10 cellular contexts compared by ENCODE assay signal in the genomic region with DNA sequence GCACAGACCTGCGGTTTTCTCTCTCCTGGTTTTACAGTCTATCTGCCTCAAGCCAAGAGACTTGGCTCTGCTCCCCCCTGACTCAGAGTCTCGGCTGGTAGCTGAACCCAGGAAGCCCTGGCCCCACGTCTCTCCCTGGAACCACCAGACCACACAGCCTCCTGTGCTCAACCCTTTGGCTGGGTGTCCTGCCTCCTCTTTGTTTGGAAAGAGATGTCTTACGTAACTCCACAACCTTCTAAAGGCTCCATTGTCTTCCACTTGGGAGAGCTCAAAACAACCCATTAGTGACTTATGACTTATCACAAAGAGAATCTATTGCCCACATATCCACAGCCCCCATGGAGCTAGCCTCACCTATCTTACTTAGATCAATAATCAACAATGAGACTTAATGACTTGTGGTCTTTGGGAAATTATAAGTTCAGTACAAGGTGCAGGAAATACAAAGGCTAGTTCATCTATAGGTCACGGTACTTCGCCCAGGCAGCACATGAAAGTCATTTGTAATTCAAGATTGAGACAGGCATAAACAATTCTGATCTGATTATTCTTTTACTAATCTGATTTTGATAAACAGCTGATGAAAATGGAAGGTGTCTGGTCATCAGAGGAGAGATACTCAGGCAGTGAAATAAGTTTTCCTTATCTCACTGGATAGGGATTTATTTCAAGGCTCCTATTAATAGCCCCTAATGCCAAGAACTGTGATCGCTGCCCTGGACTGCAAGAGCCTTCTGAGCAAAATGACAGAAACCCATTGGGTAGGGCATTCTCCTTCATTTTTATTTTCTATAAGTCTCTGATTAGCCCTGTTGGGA. TPM values are rescaled to one million over a fixed set of nuclear protein-coding genes. Genes with fewer than 3 reads are reported as not detected.
DNase-seq lines count a peak whose midpoint lies in the region; ATAC-seq and TF ChIP-seq lines count a peak whose summit lies in the region.
"Had no signal": no experiment of that assay in that cellular context is flagged by ENCODE, and none has a peak within 500 bp of the region (broad histone marks: within the 10 kb centered on the region; RNA-seq: fewer than 3 reads in every experiment).

No MANE protein-coding gene starts in this region.

- no peaks in the 10 kb centered on the region for H3K27me3 ChIP-seq in foreskin keratinocyte

- peak; percentile 94 for DNase-seq in GM03348 (ENCODE audit: low spot score)
- DNase-seq in SK-MEL-5 (ENCODE audit: low read depth, low spot score), result peak; percentile 89
- peak; percentile 84 to 89 for DNase-seq in foreskin keratinocyte
- peak; percentile 98 for DNase-seq in retinal pigment epithelial cell (ENCODE audit: low read depth)
- DNase-seq in NOMO-1 (lab: John Stamatoyannopoulos, UW; ENCODE audit: unreplicated experiment in 2 of 2), result no peak

- peaks cover 7% of the 10 kb centered on the region for H3K4me1 ChIP-seq in foreskin keratinocyte

- peak overlapping the region; percentile 90 for H3K27ac ChIP-seq in foreskin keratinocyte

- TF ChIP-seq CTCF in foreskin keratinocyte (conservative IDR thresholded peaks at IDR 0.05) (no peak), retinal pigment epithelial cell (conservative IDR thresholded peaks at IDR 0.05; ENCODE audit: low read depth, low read length) (no peak)

- ATAC-seq in foreskin keratinocyte (peak; percentile 91), HG03442 (IDR thresholded peaks at IDR 0.05; ENCODE audit: unreplicated experiment) (no peak), HG02884 (IDR thresholded peaks at IDR 0.05; ENCODE audit: unreplicated experiment) (no peak), GM18517 (IDR thresholded peaks at IDR 0.05; ENCODE audit: unreplicated experiment) (no peak)
- ATAC-seq: GM12878 had no signal

- in situ Hi-C loops in SK-MEL-5 (cut with HindIII; ENCODE audit: low pct_unique_long_range_greater_than_20kb, low sequenced_read_pairs), result no loop called here

- no peak overlapping the region for H3K4me3 ChIP-seq in retinal pigment epithelial cell (ENCODE audit: low read length)
- H3K4me3 ChIP-seq: GM12878 had no signal

RNA-seq across cellular contexts. Expression of gene SSPN, which starts 44.3 kb away (rescaled TPM):
- total RNA-seq in SK-MEL-5 (2014; rRNA removed; shearing (Covaris generic)), result 2.2 and 2.9 TPM in 2 replicates
- polyA plus RNA-seq in SK-MEL-5 (2015; cell fraction: cytosol; rRNA removed), result 2.5 and 2.6 TPM in 2 replicates
- polyA plus RNA-seq in SK-MEL-5 (2015; cell fraction: nucleus; rRNA removed), result 0.59 and 2.6 TPM in 2 replicates
- total RNA-seq in foreskin keratinocyte, result 0.49 and 0.51 TPM in 2 replicates
- polyA plus RNA-seq in foreskin keratinocyte, result 0.21 and 0.24 TPM in 2 replicates
- total RNA-seq: activated CD4-positive, alpha-beta T cell treated with anti-CD3 and anti-CD28 coated beads, Interleukin-2, amount 10 ng/mL, durations not matched to agents 24 days and 14 days had no signal

Comparison
In these comparisons a context has a peak if more than half of its experiments do, and no peak if none do; other contexts are left out.
1. DNase-seq: peak in GM03348 (single experiment), SK-MEL-5 (single experiment), foreskin keratinocyte (2 of 2) and retinal pigment epithelial cell (single experiment); none in NOMO-1 (0 of 2).